Comparison of ENCODE assay signal across 20 cellular contexts in the genomic region with DNA sequence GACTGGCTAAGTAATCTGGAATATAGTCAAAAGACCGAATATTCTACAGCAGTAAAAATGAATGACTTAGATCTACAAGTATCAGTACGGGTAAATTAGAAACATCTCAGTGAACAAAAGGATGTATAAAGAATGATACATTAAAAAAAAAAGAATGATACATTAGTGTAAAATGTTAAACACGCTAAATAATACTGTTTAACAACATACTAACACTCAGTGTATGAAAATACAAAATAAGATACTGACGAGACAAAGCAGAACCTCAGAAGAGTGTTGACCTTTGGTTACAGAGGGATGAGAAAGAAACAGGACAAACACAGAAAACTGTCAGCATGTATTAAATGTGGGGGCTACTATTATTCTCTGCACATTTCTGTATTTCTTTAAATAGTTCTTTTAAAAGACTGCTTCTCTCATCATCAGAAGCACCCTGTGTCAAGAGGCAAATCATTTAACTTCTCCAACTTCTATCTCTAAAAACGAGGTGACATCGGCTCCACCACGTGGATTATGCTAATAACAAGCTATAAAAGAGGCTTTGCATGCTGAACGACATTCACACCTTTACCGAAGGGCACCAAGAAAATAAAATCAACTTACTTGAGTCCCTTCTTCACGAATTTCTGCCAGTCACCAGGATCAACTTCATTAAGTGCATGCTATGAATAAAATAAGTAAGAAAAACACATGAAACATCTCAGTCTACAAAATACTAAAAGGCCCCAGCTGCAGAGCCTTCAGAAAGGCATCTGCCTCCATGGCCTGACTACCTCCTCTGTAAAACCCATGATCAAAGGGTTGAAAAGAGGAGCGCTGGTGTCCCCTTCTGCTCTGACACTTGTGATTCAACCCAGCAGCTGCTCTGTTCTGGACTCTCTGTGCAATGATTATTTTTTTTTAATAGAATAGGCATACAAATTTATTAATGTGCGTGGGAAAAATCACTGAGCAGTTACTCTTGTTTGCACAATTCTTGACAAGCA. TPM values are rescaled to one million over a fixed set of nuclear protein-coding genes. Genes with fewer than 3 reads are reported as not detected.
"Had no signal": no experiment of that assay in that cellular context is flagged by ENCODE, and none has a peak within 500 bp of the region (broad histone marks: within the 10 kb centered on the region; RNA-seq: fewer than 3 reads in every experiment).

No MANE protein-coding gene starts in this region.

- H3K9me3 Mint-ChIP-seq: activated naive CD4-positive, alpha-beta T cell treated with anti-CD3 and anti-CD28 coated beads, Interleukin-2, amount 50 U/mL, for 24 hours had no signal

- H3K4me3 Mint-ChIP-seq: activated naive CD4-positive, alpha-beta T cell treated with anti-CD3 and anti-CD28 coated beads, Interleukin-2, amount 50 U/mL, for 24 hours; natural killer cell; stimulated activated naive CD8-positive, alpha-beta T cell treated with anti-CD3 and anti-CD28 coated beads, Interleukin-15, Interleukin-2, amounts not matched to agents 100 ng/mL and 50 ng/mL, for 24 hours had no signal

- DNase-seq: activated CD4-positive, alpha-beta T cell treated with anti-CD3 and anti-CD28 coated beads, Interleukin-2, amount 50 U/mL, for 1 hour; activated CD8-positive, alpha-beta memory T cell treated with anti-CD3 and anti-CD28 coated beads for 24 hours; central memory CD4-positive, alpha-beta T cell; cortex of kidney; effector CD8-positive, alpha-beta T cell; heart right ventricle; natural killer cell; right cardiac atrium; T-helper 9 cell; upper lobe of right lung had no signal

- H3K27me3 Mint-ChIP-seq: activated naive CD4-positive, alpha-beta T cell treated with anti-CD3 and anti-CD28 coated beads, Interleukin-2, amount 50 U/mL, for 24 hours; stimulated activated naive CD8-positive, alpha-beta T cell treated with anti-CD3 and anti-CD28 coated beads, Interleukin-15, Interleukin-2, amounts not matched to agents 100 ng/mL and 50 ng/mL, for 24 hours had no signal

- H3K4me1 Mint-ChIP-seq: activated naive CD4-positive, alpha-beta T cell treated with anti-CD3 and anti-CD28 coated beads, Interleukin-2, amount 50 U/mL, for 24 hours; natural killer cell had no signal

- ATAC-seq: activated CD4-positive, CD25-positive, alpha-beta regulatory T cell treated with anti-CD3 and anti-CD28 coated beads, Interleukin-2, amount 50 U/mL, for 24 hours; heart right ventricle; natural killer cell; right cardiac atrium; upper lobe of right lung had no signal

- H3K27ac Mint-ChIP-seq: activated naive CD4-positive, alpha-beta T cell treated with anti-CD3 and anti-CD28 coated beads, Interleukin-2, amount 50 U/mL, for 24 hours; activated T-helper 2 cell treated with anti-CD3 and anti-CD28 coated beads, Interferon-gamma antibody, Interleukin-2, Interleukin-4, amounts not matched to agents 10 μg/mL and 5 μg/mL and 100 μg/mL, durations not matched to agents 14 hours and 24 hours and 36 hours; natural killer cell; stimulated activated naive CD8-positive, alpha-beta T cell treated with anti-CD3 and anti-CD28 coated beads, Interleukin-15, Interleukin-2, amounts not matched to agents 100 ng/mL and 50 ng/mL, for 24 hours had no signal

- H3K27ac ChIP-seq: heart right ventricle, upper lobe of right lung had no signal

RNA-seq across cellular contexts. Expression of a gene that starts 42.5 kb away (rescaled TPM):
- total RNA-seq: activated T-helper 2 cell treated with anti-CD3 and anti-CD28 coated beads, Interferon-gamma antibody, Interleukin-2, Interleukin-4, amounts not matched to agents 10 μg/mL and 5 μg/mL and 100 μg/mL, durations not matched to agents 14 hours and 24 hours and 36 hours; epithelial cell of proximal tubule; frontal cortex; lung microvascular endothelial cell; mucosa of gallbladder; natural killer cell; smooth muscle cell; thoracic aorta had no signal
